12 cellular contexts compared by ENCODE assay signal in genomic region chr14:34857689-34858449, GRCh38. TPM values are rescaled to one million over a fixed set of nuclear protein-coding genes. Genes with fewer than 3 reads are reported as not detected.
DNase-seq lines count a peak whose midpoint lies in the region; ATAC-seq and TF ChIP-seq lines count a peak whose summit lies in the region.
"Had no signal": no experiment of that assay in that cellular context is flagged by ENCODE, and none has a peak within 500 bp of the region (broad histone marks: within the 10 kb centered on the region; RNA-seq: fewer than 3 reads in every experiment).

No MANE protein-coding gene starts in this region.

- H3K27me3 Mint-ChIP-seq in activated T-helper 1 cell treated with anti-CD3 and anti-CD28 coated beads, Interleukin-12 subunit alpha, Interleukin-12 subunit beta, Interleukin-2, Interleukin-4 antibody, amounts not matched to agents 30 ng/mL and 10 ng/mL and 1 ng/mL, durations not matched to agents 14 hours and 24 hours and 36 hours (ENCODE audit: insufficient read depth), result no peaks in the 10 kb centered on the region
- no peaks in the 10 kb centered on the region for H3K27me3 Mint-ChIP-seq in nephron progenitor cell (ENCODE audit: low read depth, poor library complexity)

- no peak for TF ChIP-seq CTCF in nephron progenitor cell (IDR thresholded peaks at IDR 0.05)

- H3K36me3 Mint-ChIP-seq in activated T-helper 1 cell treated with anti-CD3 and anti-CD28 coated beads, Interleukin-12 subunit alpha, Interleukin-12 subunit beta, Interleukin-2, Interleukin-4 antibody, amounts not matched to agents 30 ng/mL and 10 ng/mL and 1 ng/mL, durations not matched to agents 14 hours and 24 hours and 36 hours (ENCODE audit: low read depth), result peaks cover 32% of the 10 kb centered on the region
- H3K36me3 Mint-ChIP-seq in nephron progenitor cell (ENCODE audit: low read depth), result peaks cover 71% of the 10 kb centered on the region

- peak overlapping the region; percentile 28 for H3K4me3 Mint-ChIP-seq in activated T-helper 1 cell treated with anti-CD3 and anti-CD28 coated beads, Interleukin-12 subunit alpha, Interleukin-12 subunit beta, Interleukin-2, Interleukin-4 antibody, amounts not matched to agents 30 ng/mL and 10 ng/mL and 1 ng/mL, durations not matched to agents 14 hours and 24 hours and 36 hours
- no peak overlapping the region for H3K4me3 Mint-ChIP-seq in nephron progenitor cell

- intact Hi-C loops in activated T-helper 1 cell treated with anti-CD3 and anti-CD28 coated beads, Interleukin-12 subunit alpha, Interleukin-12 subunit beta, Interleukin-2, Interleukin-4 antibody, amounts not matched to agents 30 ng/mL and 10 ng/mL and 1 ng/mL, durations not matched to agents 14 hours and 24 hours and 36 hours (cut with micrococcal nuclease), result loop anchor here (1.0 kb wide), 2 partner anchors 15 kb away; no protein-coding TSS in a partner anchor

- H3K4me1 Mint-ChIP-seq in activated T-helper 1 cell treated with anti-CD3 and anti-CD28 coated beads, Interleukin-12 subunit alpha, Interleukin-12 subunit beta, Interleukin-2, Interleukin-4 antibody, amounts not matched to agents 30 ng/mL and 10 ng/mL and 1 ng/mL, durations not matched to agents 14 hours and 24 hours and 36 hours (ENCODE audit: low read depth), result peaks cover 34% of the 10 kb centered on the region
- no peaks in the 10 kb centered on the region for H3K4me1 Mint-ChIP-seq in nephron progenitor cell

- ATAC-seq in GM21576 (IDR thresholded peaks at IDR 0.05; ENCODE audit: unreplicated experiment), result no peak
- ATAC-seq: body of pancreas, heart right ventricle had no signal

- no peaks in the 10 kb centered on the region for H3K9me3 Mint-ChIP-seq in activated T-helper 1 cell treated with anti-CD3 and anti-CD28 coated beads, Interleukin-12 subunit alpha, Interleukin-12 subunit beta, Interleukin-2, Interleukin-4 antibody, amounts not matched to agents 30 ng/mL and 10 ng/mL and 1 ng/mL, durations not matched to agents 14 hours and 24 hours and 36 hours
- H3K9me3 Mint-ChIP-seq in nephron progenitor cell, result no peaks in the 10 kb centered on the region

- H3K27ac Mint-ChIP-seq in activated T-helper 1 cell treated with anti-CD3 and anti-CD28 coated beads, Interleukin-12 subunit alpha, Interleukin-12 subunit beta, Interleukin-2, Interleukin-4 antibody, amounts not matched to agents 30 ng/mL and 10 ng/mL and 1 ng/mL, durations not matched to agents 14 hours and 24 hours and 36 hours, result peak overlapping the region; percentile 81
- peak overlapping the region; percentile 75 for H3K27ac Mint-ChIP-seq in nephron progenitor cell

- peak; percentile 57 for DNase-seq in DMS79 treated with DMSO at 0.1 percent for 48 hours (lab: John Stamatoyannopoulos, UW)
- peak; percentile 71 to 79 for DNase-seq in Kasumi-1 (lab: John Stamatoyannopoulos, UW)
- peak; percentile 16 for DNase-seq in activated T-helper 1 cell treated with anti-CD3 and anti-CD28 coated beads, Interleukin-12 subunit alpha, Interleukin-12 subunit beta, Interleukin-2, Interleukin-4 antibody, amounts not matched to agents 30 ng/mL and 10 ng/mL and 1 ng/mL, durations not matched to agents 14 hours and 24 hours and 36 hours (ENCODE audit: low spot score)
- no peak for DNase-seq in nephron progenitor cell
- DNase-seq in RPMI8226, result no peak
- no peak for DNase-seq in NCI-H1930 (lab: John Stamatoyannopoulos, UW)
- DNase-seq: body of pancreas, DMS 273 treated with DMSO at 0.1 percent for 48 hours, heart right ventricle, NCI-H1048, NCI-H69 had no signal

RNA-seq across cellular contexts. Expression of gene BAZ1A, which starts 17.3 kb away (rescaled TPM):
- 75.0 and 83.7 TPM in 2 replicates for total RNA-seq in activated T-helper 1 cell treated with anti-CD3 and anti-CD28 coated beads, Interleukin-12 subunit alpha, Interleukin-12 subunit beta, Interleukin-2, Interleukin-4 antibody, amounts not matched to agents 30 ng/mL and 10 ng/mL and 1 ng/mL, durations not matched to agents 14 hours and 24 hours and 36 hours

Comparison
In these comparisons a context has a peak if more than half of its experiments do, and no peak if none do; other contexts are left out.
1. DNase-seq: peak in DMS79 treated with DMSO at 0.1 percent for 48 hours (single experiment), Kasumi-1 (2 of 2) and activated T-helper 1 cell treated with anti-CD3 and anti-CD28 coated beads, Interleukin-12 subunit alpha, Interleukin-12 subunit beta, Interleukin-2, Interleukin-4 antibody, amounts not matched to agents 30 ng/mL and 10 ng/mL and 1 ng/mL, durations not matched to agents 14 hours and 24 hours and 36 hours (single experiment); none in nephron progenitor cell (single experiment), RPMI8226 (single experiment) and NCI-H1930 (0 of 2).